In the genomic region with DNA sequence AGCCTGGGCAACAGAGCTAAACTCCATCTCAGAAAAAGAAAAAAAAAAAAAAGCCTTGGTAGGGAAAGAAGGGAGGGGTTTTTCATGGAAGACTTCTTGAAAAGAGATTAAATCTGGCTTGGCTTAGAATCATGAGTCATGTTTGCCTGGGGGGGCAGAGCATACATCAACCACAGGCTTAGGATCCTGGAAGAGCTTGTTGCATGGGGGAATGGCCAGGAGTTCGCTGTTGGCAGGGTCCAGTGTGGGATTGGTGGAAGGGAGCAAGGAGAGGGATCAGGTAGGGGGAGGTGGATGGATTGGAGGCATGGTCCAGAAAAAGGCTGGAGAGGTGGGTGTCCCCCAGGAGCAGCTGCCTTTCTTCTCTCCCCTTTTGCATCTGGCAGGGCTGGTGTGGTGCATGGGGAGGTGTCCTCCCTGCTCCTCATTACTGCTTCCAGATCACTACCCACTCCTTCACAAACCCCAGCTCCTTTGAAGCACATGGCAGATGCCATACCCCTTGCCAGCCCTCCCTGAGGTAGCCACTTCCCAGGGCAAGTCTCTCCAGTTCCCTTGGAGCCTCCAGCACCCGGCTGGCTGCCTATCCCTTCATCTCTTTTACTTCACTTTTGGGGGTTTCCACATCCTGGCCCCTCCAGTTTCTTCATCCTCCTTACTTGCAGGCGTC, we compare ENCODE assay signal across 13 cellular contexts. TPM values are rescaled to one million over a fixed set of nuclear protein-coding genes. Genes with fewer than 3 reads are reported as not detected.
DNase-seq lines count a peak whose midpoint lies in the region; ATAC-seq and TF ChIP-seq lines count a peak whose summit lies in the region.
"Had no signal": no experiment of that assay in that cellular context is flagged by ENCODE, and none has a peak within 500 bp of the region (broad histone marks: within the 10 kb centered on the region; RNA-seq: fewer than 3 reads in every experiment).

No MANE protein-coding gene starts in this region.

- DNase-seq in MCF 10A (ENCODE audit: unreplicated experiment) = peak; percentile 60
- no peak for DNase-seq in breast epithelium (ENCODE audit: low spot score in 2 of 2)
- peak; percentile 75 for DNase-seq in adipocyte (ENCODE audit: low read depth)
- peak; percentile 87 for DNase-seq in foreskin melanocyte
- DNase-seq in type B pancreatic cell (ENCODE audit: extremely low spot score, unreplicated experiment) = no peak
- no peak for DNase-seq in Right ventricle myocardium superior
- DNase-seq in thyroid gland = no peak
- DNase-seq: activated CD4-positive, alpha-beta T cell treated with anti-CD3 and anti-CD28 coated beads for 1 hour; activated gamma-delta T cell treated with Interleukin-2 at 50 U/mL for 16 hours; NCI-H2171; SHP77 had no signal

- H3K27ac Mint-ChIP-seq in MCF 10A (ENCODE audit: low read depth, unreplicated experiment) = no peak overlapping the region
- H3K27ac Mint-ChIP-seq in type B pancreatic cell = peak overlapping the region; percentile 61

- H3K27me3 ChIP-seq in breast epithelium (no peaks in the 10 kb centered on the region), adipocyte (replicated peaks; ENCODE audit: control insufficient read depth, insufficient read depth, low read length) (no peaks in the 10 kb centered on the region), thyroid gland (no peaks in the 10 kb centered on the region)

- intact Hi-C loops in MCF 10A (cut with micrococcal nuclease) = no loop called here
- intact Hi-C loops in breast epithelium (cut with DNase I; ENCODE audit: low total_unique reads) = no loop called here
- intact Hi-C loops in Right ventricle myocardium superior (cut with DNase I) = no loop called here
- intact Hi-C loops in thyroid gland (cut with DNase I) = no loop called here

- CTCF ChIA-PET in MCF 10A (lab: Yijun Ruan, JAX) = interaction anchor here (0.6 to 1.5 kb wide), 3 partner anchors 26 to 337 kb away, joined by 4 to 8 read pairs (median 6); no protein-coding TSS in a partner anchor

- no peak overlapping the region for H3K9ac ChIP-seq in adipocyte (ENCODE audit: low read length)

- ATAC-seq in HG02884 (IDR thresholded peaks at IDR 0.05; ENCODE audit: unreplicated experiment) (no peak), Right ventricle myocardium superior (ENCODE audit: poor library complexity) (no peak)

- peaks cover 12% of the 10 kb centered on the region for H3K4me1 Mint-ChIP-seq in MCF 10A (ENCODE audit: insufficient read depth, unreplicated experiment)
- peaks cover 12% of the 10 kb centered on the region for H3K4me1 Mint-ChIP-seq in type B pancreatic cell (ENCODE audit: unreplicated experiment)

- no peak overlapping the region for H3K27ac ChIP-seq in breast epithelium
- no peak overlapping the region for H3K27ac ChIP-seq in thyroid gland

- BruUV-seq in MCF 10A (replicated peaks; lab: Mats Ljungman, UMichigan) = no TSS peak

- H3K4me1 ChIP-seq in breast epithelium (peaks cover 0 to 2% of the 10 kb centered on the region in 2 donors), adipocyte (ENCODE audit: control insufficient read depth, insufficient read depth, low read length) (no peaks in the 10 kb centered on the region), thyroid gland (peaks cover 0 to 6% of the 10 kb centered on the region in 2 donors)

- H3K9me3 Mint-ChIP-seq in MCF 10A (ENCODE audit: unreplicated experiment) (no peaks in the 10 kb centered on the region), type B pancreatic cell (no peaks in the 10 kb centered on the region)

- H3K4me3 Mint-ChIP-seq in MCF 10A (ENCODE audit: unreplicated experiment) (no peak overlapping the region), type B pancreatic cell (peak overlapping the region; percentile 77)

- no peak for TF ChIP-seq CTCF in MCF 10A (IDR thresholded peaks at IDR 0.05; ENCODE audit: unreplicated experiment)
- TF ChIP-seq CTCF in breast epithelium (IDR thresholded peaks at IDR 0.05) = no peak
- TF ChIP-seq CTCF in type B pancreatic cell (conservative IDR thresholded peaks at IDR 0.05) = no peak
- TF ChIP-seq CTCF in thyroid gland (IDR thresholded peaks at IDR 0.05) = no peak

- POLR2A ChIA-PET in MCF 10A (lab: Yijun Ruan, JAX) = interaction anchor here (0.6 to 1.1 kb wide), 3 partner anchors 23 to 304 kb away, joined by 4 read pairs; no protein-coding TSS in a partner anchor

- H3K4me3 ChIP-seq in breast epithelium (peak overlapping the region in 1 of 3 donors; percentile 1), adipocyte (ENCODE audit: low read length) (peak overlapping the region; percentile 35), thyroid gland (replicated peaks in 1 of 3) (no peak overlapping the region)
- H3K4me3 ChIP-seq: skin epidermis had no signal

- H3K36me3 ChIP-seq in breast epithelium (no peaks in the 10 kb centered on the region), adipocyte (ENCODE audit: control insufficient read depth, insufficient read depth, low read length, severe bottlenecking) (no peaks in the 10 kb centered on the region), thyroid gland (no peaks in the 10 kb centered on the region)

- H3K36me3 Mint-ChIP-seq in MCF 10A (ENCODE audit: insufficient read depth, unreplicated experiment) = peaks cover 22% of the 10 kb centered on the region
- H3K36me3 Mint-ChIP-seq in type B pancreatic cell = peaks cover 17% of the 10 kb centered on the region

- WGBS in thyroid gland, 2 donors = 92 to 94% methylated on average over 3 of the region's 3 CpGs

- H3K9me3 ChIP-seq in breast epithelium = no peaks in the 10 kb centered on the region
- H3K9me3 ChIP-seq in adipocyte (ENCODE audit: control insufficient read depth, low read length) = no peaks in the 10 kb centered on the region
- H3K9me3 ChIP-seq in thyroid gland = no peaks in the 10 kb centered on the region

- no peak for TF ChIP-seq POLR2A in breast epithelium (IDR thresholded peaks at IDR 0.05)
- TF ChIP-seq POLR2A in thyroid gland (IDR thresholded peaks at IDR 0.05) = no peak

- H3K27me3 Mint-ChIP-seq in MCF 10A (ENCODE audit: insufficient read depth, unreplicated experiment) (peaks cover 10% of the 10 kb centered on the region), type B pancreatic cell (peaks cover 3% of the 10 kb centered on the region)

RNA-seq across cellular contexts. Expression of gene ARMC9, which starts 2.5 kb away (rescaled TPM):
- 16.5 and 19.8 TPM in 2 replicates for total RNA-seq in MCF 10A (2022)
- total RNA-seq in breast epithelium = 10 to 100 TPM in 2 of 3 donors, 1 to 10 TPM in 1; 4.0 to 20.8 (median 18.0) TPM
- total RNA-seq in type B pancreatic cell (ENCODE audit: low replicate concordance) = 22.0 and 35.2 TPM in 2 replicates
- total RNA-seq in Right ventricle myocardium superior = 0.89 TPM
- 10 to 100 TPM; 20.3 to 30.7 (median 28.0) TPM for total RNA-seq in thyroid gland

Comparison
In these comparisons a context has a peak if more than half of its experiments do, and no peak if none do; other contexts are left out.
1. DNase-seq: peak in MCF 10A (single experiment), adipocyte (single experiment) and foreskin melanocyte (single experiment); none in breast epithelium (0 of 2), type B pancreatic cell (single experiment), Right ventricle myocardium superior (single experiment) and thyroid gland (0 of 2).